Comparison of ENCODE assay signal across 1 cellular context in the genomic region with DNA sequence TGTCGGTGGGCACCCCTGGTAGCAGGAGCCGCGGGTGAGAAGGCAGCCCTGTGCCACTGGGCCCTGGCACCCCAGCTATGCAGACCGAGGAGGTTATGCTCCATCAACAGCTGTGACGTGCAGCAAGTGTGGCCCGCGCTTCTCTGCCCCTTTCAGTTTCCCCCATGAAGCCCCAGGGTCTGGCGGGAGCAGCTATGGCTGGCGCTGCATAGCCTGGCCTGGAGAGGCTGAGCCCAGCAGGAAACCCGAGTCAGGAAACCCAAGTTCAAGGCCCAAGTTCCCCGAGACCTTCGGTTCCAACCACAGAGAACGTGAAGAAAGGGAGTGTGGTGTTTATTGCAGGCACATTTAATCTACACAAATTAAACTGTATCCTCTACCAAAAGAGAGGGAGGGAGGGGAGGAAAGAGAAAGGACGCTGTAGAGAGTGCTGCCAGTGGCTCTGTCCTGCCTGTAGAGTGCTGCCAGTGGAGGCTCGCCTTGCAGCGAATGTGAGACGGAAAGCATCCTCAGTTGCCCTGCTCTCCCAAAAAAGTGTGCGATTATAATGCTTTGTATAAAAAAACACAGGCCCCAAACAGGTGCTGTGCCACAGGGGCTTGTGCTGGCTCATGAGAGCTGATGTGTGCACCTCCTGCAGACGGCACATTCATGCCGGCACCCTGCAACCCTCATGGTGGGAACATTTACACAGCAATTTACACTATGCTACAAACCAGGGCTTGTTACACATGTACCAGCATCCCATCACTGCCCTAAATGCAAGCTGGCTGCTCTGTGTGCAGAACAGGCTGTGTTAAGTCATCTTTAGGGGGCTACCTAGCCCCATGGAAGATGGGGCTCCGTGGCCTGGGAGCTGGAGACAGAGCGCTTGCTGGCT.
TF ChIP-seq lines count a peak whose summit lies in the region.

No MANE protein-coding gene starts in this region.

TF ChIP-seq in GM12878, 131 proteins besides CTCF, POLR2A, EP300 and RAD21:
- TF ChIP-seq HDGF (IDR thresholded peaks at IDR 0.05) (no peak), NRF1 (conservative IDR thresholded peaks at IDR 0.05; ENCODE audit: low read depth, low read length) (no peak)
- TF ChIP-seq, protein P1, sequence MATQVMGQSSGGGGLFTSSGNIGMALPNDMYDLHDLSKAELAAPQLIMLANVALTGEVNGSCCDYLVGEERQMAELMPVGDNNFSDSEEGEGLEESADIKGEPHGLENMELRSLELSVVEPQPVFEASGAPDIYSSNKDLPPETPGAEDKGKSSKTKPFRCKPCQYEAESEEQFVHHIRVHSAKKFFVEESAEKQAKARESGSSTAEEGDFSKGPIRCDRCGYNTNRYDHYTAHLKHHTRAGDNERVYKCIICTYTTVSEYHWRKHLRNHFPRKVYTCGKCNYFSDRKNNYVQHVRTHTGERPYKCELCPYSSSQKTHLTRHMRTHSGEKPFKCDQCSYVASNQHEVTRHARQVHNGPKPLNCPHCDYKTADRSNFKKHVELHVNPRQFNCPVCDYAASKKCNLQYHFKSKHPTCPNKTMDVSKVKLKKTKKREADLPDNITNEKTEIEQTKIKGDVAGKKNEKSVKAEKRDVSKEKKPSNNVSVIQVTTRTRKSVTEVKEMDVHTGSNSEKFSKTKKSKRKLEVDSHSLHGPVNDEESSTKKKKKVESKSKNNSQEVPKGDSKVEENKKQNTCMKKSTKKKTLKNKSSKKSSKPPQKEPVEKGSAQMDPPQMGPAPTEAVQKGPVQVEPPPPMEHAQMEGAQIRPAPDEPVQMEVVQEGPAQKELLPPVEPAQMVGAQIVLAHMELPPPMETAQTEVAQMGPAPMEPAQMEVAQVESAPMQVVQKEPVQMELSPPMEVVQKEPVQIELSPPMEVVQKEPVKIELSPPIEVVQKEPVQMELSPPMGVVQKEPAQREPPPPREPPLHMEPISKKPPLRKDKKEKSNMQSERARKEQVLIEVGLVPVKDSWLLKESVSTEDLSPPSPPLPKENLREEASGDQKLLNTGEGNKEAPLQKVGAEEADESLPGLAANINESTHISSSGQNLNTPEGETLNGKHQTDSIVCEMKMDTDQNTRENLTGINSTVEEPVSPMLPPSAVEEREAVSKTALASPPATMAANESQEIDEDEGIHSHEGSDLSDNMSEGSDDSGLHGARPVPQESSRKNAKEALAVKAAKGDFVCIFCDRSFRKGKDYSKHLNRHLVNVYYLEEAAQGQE (IDR thresholded peaks at IDR 0.05; ENCODE audit: low read depth, low read length) = peak; percentile 59; the same call in 1 of the 2 replicates
